In the genomic region with DNA sequence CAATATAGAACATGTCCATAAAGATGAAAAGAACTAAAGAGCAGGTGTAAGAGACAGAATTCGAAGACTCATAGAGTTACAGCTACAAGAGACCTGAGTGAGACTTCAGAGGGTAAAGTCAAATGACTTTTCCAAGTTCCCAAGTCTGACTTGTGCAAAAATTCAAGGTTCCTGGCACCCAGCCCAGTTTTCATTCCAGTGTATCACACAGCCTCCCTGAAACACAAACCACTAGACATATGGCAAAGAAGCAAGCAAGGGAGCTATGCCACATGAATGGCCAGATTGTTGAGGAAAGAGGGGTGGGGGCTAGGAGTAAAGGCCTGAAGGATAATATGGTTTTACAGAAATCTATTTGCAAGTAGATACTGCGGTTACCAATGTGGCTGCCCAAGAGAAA, we compare ENCODE assay signal across 13 cellular contexts.
DNase-seq lines count a peak whose midpoint lies in the region; ATAC-seq and TF ChIP-seq lines count a peak whose summit lies in the region.
"Had no signal": no experiment of that assay in that cellular context is flagged by ENCODE, and none has a peak within 500 bp of the region (broad histone marks: within the 10 kb centered on the region; RNA-seq: fewer than 3 reads in every experiment).

No MANE protein-coding gene starts in this region.

- no peaks in the 10 kb centered on the region for H3K4me1 ChIP-seq in A673 (ENCODE audit: insufficient read depth, low read length, poor library complexity, severe bottlenecking)
- no peaks in the 10 kb centered on the region for H3K4me1 ChIP-seq in adrenal gland (replicated peaks in 1 of 2)
- no peaks in the 10 kb centered on the region for H3K4me1 ChIP-seq in hepatocyte (ENCODE audit: insufficient read depth)
- no peaks in the 10 kb centered on the region for H3K4me1 ChIP-seq in aorta (ENCODE audit: control insufficient read depth in 1 of 2, insufficient read depth in 2 of 2, low read length in 2 of 2)

- no peak overlapping the region for H2AFZ ChIP-seq in hepatocyte

- WGBS in adrenal gland, 4 donors: 85 to 93% (median 89%) methylated on average over 2 of the region's 2 CpGs
- 90% methylated on average over 2 of the region's 2 CpGs for WGBS in hepatocyte (ENCODE audit: low lambda C conversion rate, missing lambda C conversion rate)
- 96 to 97% methylated on average over 2 of the region's 2 CpGs for WGBS in aorta, 2 donors

- H3K79me2 ChIP-seq in hepatocyte: no peaks in the 10 kb centered on the region

- POLR2A ChIA-PET in A673 (lab: Charles Lee; ENCODE audit: low non-redundant PET): no interaction called here

- no TSS peak for BruUV-seq in A673 (replicated peaks; lab: Mats Ljungman, UMichigan)

- H3K27me3 ChIP-seq in A673 (replicated peaks; ENCODE audit: insufficient read depth, low read depth, low read length, poor library complexity) (peaks cover 98% of the 10 kb centered on the region), adrenal gland (no peaks in the 10 kb centered on the region), hepatocyte (no peaks in the 10 kb centered on the region), aorta (ENCODE audit: control insufficient read depth in 1 of 2, insufficient read depth in 2 of 2, low read length in 1 of 2) (no peaks in the 10 kb centered on the region)

- TF ChIP-seq CTCF in A673 (conservative IDR thresholded peaks at IDR 0.05; ENCODE audit: low read depth, low read length): no peak
- TF ChIP-seq CTCF in adrenal gland (IDR thresholded peaks at IDR 0.05): no peak
- no peak for TF ChIP-seq CTCF in hepatocyte (IDR thresholded peaks at IDR 0.05; ENCODE audit: poor library complexity)

- no peak for ATAC-seq in stimulated activated naive CD8-positive, alpha-beta T cell treated with anti-CD3 and anti-CD28 coated beads, Interleukin-15, Interleukin-2, amounts not matched to agents 100 U/mL and 50 U/mL, for 24 hours
- no peak for ATAC-seq in aorta (ENCODE audit: low FRiP score)

- H3K9me3 ChIP-seq in A673 (ENCODE audit: low read depth, low read length, poor library complexity, severe bottlenecking): no peaks in the 10 kb centered on the region
- no peaks in the 10 kb centered on the region for H3K9me3 ChIP-seq in adrenal gland (replicated peaks in 1 of 3)
- no peaks in the 10 kb centered on the region for H3K9me3 ChIP-seq in hepatocyte (ENCODE audit: low read depth)
- H3K9me3 ChIP-seq in aorta (ENCODE audit: control insufficient read depth, low read length): no peaks in the 10 kb centered on the region

- H3K27ac ChIP-seq in A673 (ENCODE audit: low read depth, low read length, poor library complexity, severe bottlenecking): no peak overlapping the region
- no peak overlapping the region for H3K27ac ChIP-seq in adrenal gland
- no peak overlapping the region for H3K27ac ChIP-seq in hepatocyte
- H3K27ac ChIP-seq in aorta (ENCODE audit: low read depth in 1 of 2, low read length in 2 of 2): no peak overlapping the region

- H4K20me1 ChIP-seq in hepatocyte (ENCODE audit: insufficient read depth, poor library complexity, severe bottlenecking): no peaks in the 10 kb centered on the region

- H3K4me3 ChIP-seq in A673 (ENCODE audit: low read depth, low read length, poor library complexity, severe bottlenecking): no peak overlapping the region
- no peak overlapping the region for H3K4me3 ChIP-seq in adrenal gland
- H3K4me3 ChIP-seq in hepatocyte: no peak overlapping the region
- no peak overlapping the region for H3K4me3 ChIP-seq in aorta (ENCODE audit: low read length in 2 of 2)

- no peak overlapping the region for H3K4me2 ChIP-seq in hepatocyte

- TF ChIP-seq POLR2A in adrenal gland (IDR thresholded peaks at IDR 0.05): no peak

- CTCF ChIA-PET in A673 (lab: Charles Lee): no interaction called here

- H3K36me3 ChIP-seq in A673 (ENCODE audit: insufficient read depth, low read length, poor library complexity, severe bottlenecking) (no peaks in the 10 kb centered on the region), adrenal gland (replicated peaks in 1 of 2) (no peaks in the 10 kb centered on the region), hepatocyte (replicated peaks; ENCODE audit: insufficient read depth, low read depth) (no peaks in the 10 kb centered on the region), aorta (ENCODE audit: control insufficient read depth in 1 of 2, insufficient read depth in 2 of 2, low read length in 1 of 2) (no peaks in the 10 kb centered on the region)

- no peaks in the 10 kb centered on the region for H3K9me2 ChIP-seq in hepatocyte (replicated peaks; ENCODE audit: insufficient read depth)

- intact Hi-C loops in A673 (cut with micrococcal nuclease; ENCODE audit: unreplicated experiment): no loop called here
- intact Hi-C loops in adrenal gland (cut with DNase I): no loop called here
- intact Hi-C loops in aorta (cut with DNase I): no loop called here

- DNase-seq in A673 (ENCODE audit: low spot score) (peak; percentile 20), HT-29 (ENCODE audit: low spot score) (peak; percentile 77), adrenal gland (peak in 4 of 7 donors; percentile 4 to 30 (median 12)), hepatocyte (ENCODE audit: low spot score) (peak; percentile 10), GM19238 (ENCODE audit: insufficient read length, low spot score) (no peak), NK-92 (lab: John Stamatoyannopoulos, UW; ENCODE audit: unreplicated experiment) (no peak), aorta (no peak)
- DNase-seq in stimulated activated naive CD8-positive, alpha-beta T cell treated with anti-CD3 and anti-CD28 coated beads, Interleukin-15, Interleukin-2, amounts not matched to agents 100 U/mL and 50 U/mL, for 24 hours: no peak
- DNase-seq: DMS53; effector memory CD4-positive, alpha-beta T cell; hypothalamus; MV-4-11; nucleus accumbens had no signal

Comparison
In these comparisons a context has a peak if more than half of its experiments do, and no peak if none do; other contexts are left out.
1. DNase-seq: peak in A673 (single experiment), HT-29 (single experiment), adrenal gland (4 of 7) and hepatocyte (single experiment); none in stimulated activated naive CD8-positive, alpha-beta T cell treated with anti-CD3 and anti-CD28 coated beads, Interleukin-15, Interleukin-2, amounts not matched to agents 100 U/mL and 50 U/mL, for 24 hours (single experiment), GM19238 (single experiment), NK-92 (single experiment) and aorta (0 of 2).